20 cellular contexts compared by ENCODE assay signal in the genomic region with DNA sequence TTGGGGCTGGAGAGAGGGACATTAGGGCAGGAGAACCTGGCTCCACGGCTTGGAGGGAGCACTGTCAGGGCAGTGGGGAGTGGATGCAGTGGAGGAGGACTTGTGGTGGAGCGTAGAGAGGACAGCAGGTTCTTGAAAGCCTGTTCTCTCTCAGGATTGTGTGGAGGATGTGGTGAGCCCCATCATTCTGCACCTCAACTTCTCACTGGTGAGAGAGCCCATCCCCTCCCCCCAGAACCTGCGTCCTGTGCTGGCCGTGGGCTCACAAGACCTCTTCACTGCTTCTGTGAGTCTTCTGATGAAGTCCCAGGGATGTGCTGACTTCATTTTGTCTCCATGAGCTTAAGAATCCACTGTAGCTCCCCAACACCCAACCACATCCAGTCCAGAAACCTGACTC. TPM values are rescaled to one million over a fixed set of nuclear protein-coding genes. Genes with fewer than 3 reads are reported as not detected.
DNase-seq lines count a peak whose midpoint lies in the region; ATAC-seq lines count a peak whose summit lies in the region.
"Had no signal": no experiment of that assay in that cellular context is flagged by ENCODE, and none has a peak within 500 bp of the region (broad histone marks: within the 10 kb centered on the region; RNA-seq: fewer than 3 reads in every experiment).

No MANE protein-coding gene starts in this region.

- DNase-seq in activated T-cell treated with anti-CD3 and anti-CD28 coated beads, Interleukin-2, amount 50 U/mL, for 72 hours = no peak
- DNase-seq in activated T-cell treated with anti-CD3 and anti-CD28 coated beads, Interleukin-2, amount 50 U/mL, for 1 hour = no peak
- DNase-seq in activated T-helper 1 cell treated with anti-CD3 and anti-CD28 coated beads, Interleukin-12 subunit alpha, Interleukin-12 subunit beta, Interleukin-2, Interleukin-4 antibody, amounts not matched to agents 30 ng/mL and 10 ng/mL and 1 ng/mL, durations not matched to agents 14 hours and 24 hours and 36 hours (ENCODE audit: low spot score) = no peak
- no peak for DNase-seq in naive thymus-derived CD4-positive, alpha-beta T cell
- DNase-seq in SKM-1 treated with dmso at 0.1 percent for 144 hours (lab: John Stamatoyannopoulos, UW; ENCODE audit: unreplicated experiment) (no peak), HuH-7 (ENCODE audit: low spot score) (no peak)
- DNase-seq: DMS53, GDM1, Kasumi-1, NCI-H1694, NCI-H2081, NCI-H2171, NCI-H345, NCI-H524, NCI-H82, OCI-M1, SJCRH30 had no signal

- H3K27me3 Mint-ChIP-seq in activated T-cell treated with anti-CD3 and anti-CD28 coated beads, Interleukin-2, amount 50 U/mL, for 72 hours (ENCODE audit: low read depth) = peaks cover 37% of the 10 kb centered on the region
- H3K27me3 Mint-ChIP-seq in activated T-helper 1 cell treated with anti-CD3 and anti-CD28 coated beads, Interleukin-12 subunit alpha, Interleukin-12 subunit beta, Interleukin-2, Interleukin-4 antibody, amounts not matched to agents 30 ng/mL and 10 ng/mL and 1 ng/mL, durations not matched to agents 14 hours and 24 hours and 36 hours (ENCODE audit: insufficient read depth) = peaks cover 12% of the 10 kb centered on the region
- peaks cover 0 to 21% (median 0%) of the 10 kb centered on the region in 5 donors for H3K27me3 Mint-ChIP-seq in naive thymus-derived CD4-positive, alpha-beta T cell

- H3K4me3 ChIP-seq in naive thymus-derived CD4-positive, alpha-beta T cell (ENCODE audit: low read length) = no peak overlapping the region
- H3K4me3 ChIP-seq: SJCRH30 had no signal

- peaks cover 0 to 29% of the 10 kb centered on the region in 2 donors for H3K4me1 ChIP-seq in naive thymus-derived CD4-positive, alpha-beta T cell (ENCODE audit: control insufficient read depth in 2 of 2, insufficient read depth in 2 of 2, low read length in 2 of 2)
- H3K4me1 ChIP-seq: SJCRH30 had no signal

- intact Hi-C loops in activated T-helper 1 cell treated with anti-CD3 and anti-CD28 coated beads, Interleukin-12 subunit alpha, Interleukin-12 subunit beta, Interleukin-2, Interleukin-4 antibody, amounts not matched to agents 30 ng/mL and 10 ng/mL and 1 ng/mL, durations not matched to agents 14 hours and 24 hours and 36 hours (cut with micrococcal nuclease) = no loop called here
- intact Hi-C loops in naive thymus-derived CD4-positive, alpha-beta T cell (cut with micrococcal nuclease) = no loop called here

- no peak overlapping the region for H3K27ac Mint-ChIP-seq in activated T-cell treated with anti-CD3 and anti-CD28 coated beads, Interleukin-2, amount 50 U/mL, for 72 hours
- H3K27ac Mint-ChIP-seq in activated T-helper 1 cell treated with anti-CD3 and anti-CD28 coated beads, Interleukin-12 subunit alpha, Interleukin-12 subunit beta, Interleukin-2, Interleukin-4 antibody, amounts not matched to agents 30 ng/mL and 10 ng/mL and 1 ng/mL, durations not matched to agents 14 hours and 24 hours and 36 hours = peak overlapping the region; percentile 35
- peak overlapping the region in 1 of 9 donors; percentile 31 for H3K27ac Mint-ChIP-seq in naive thymus-derived CD4-positive, alpha-beta T cell

- H3K9me3 Mint-ChIP-seq in activated T-cell treated with anti-CD3 and anti-CD28 coated beads, Interleukin-2, amount 50 U/mL, for 72 hours = no peaks in the 10 kb centered on the region
- H3K9me3 Mint-ChIP-seq in activated T-helper 1 cell treated with anti-CD3 and anti-CD28 coated beads, Interleukin-12 subunit alpha, Interleukin-12 subunit beta, Interleukin-2, Interleukin-4 antibody, amounts not matched to agents 30 ng/mL and 10 ng/mL and 1 ng/mL, durations not matched to agents 14 hours and 24 hours and 36 hours = no peaks in the 10 kb centered on the region
- peaks cover 0 to 5% (median 2%) of the 10 kb centered on the region in 11 donors for H3K9me3 Mint-ChIP-seq in naive thymus-derived CD4-positive, alpha-beta T cell

- peaks cover 4% of the 10 kb centered on the region for H3K4me1 Mint-ChIP-seq in activated T-cell treated with anti-CD3 and anti-CD28 coated beads, Interleukin-2, amount 50 U/mL, for 72 hours (ENCODE audit: low read depth)
- H3K4me1 Mint-ChIP-seq in activated T-helper 1 cell treated with anti-CD3 and anti-CD28 coated beads, Interleukin-12 subunit alpha, Interleukin-12 subunit beta, Interleukin-2, Interleukin-4 antibody, amounts not matched to agents 30 ng/mL and 10 ng/mL and 1 ng/mL, durations not matched to agents 14 hours and 24 hours and 36 hours (ENCODE audit: low read depth) = peaks cover 45% of the 10 kb centered on the region
- peaks cover 0 to 29% (median 6%) of the 10 kb centered on the region in 7 donors for H3K4me1 Mint-ChIP-seq in naive thymus-derived CD4-positive, alpha-beta T cell

- peak; percentile 31 to 63 for ATAC-seq in activated T-cell treated with anti-CD3 and anti-CD28 coated beads, Interleukin-2, amount 50 U/mL, for 72 hours (replicated peaks in 1 of 2)
- ATAC-seq in naive thymus-derived CD4-positive, alpha-beta T cell = peak; percentile 42
- ATAC-seq in GM19023 (IDR thresholded peaks at IDR 0.05; ENCODE audit: unreplicated experiment) = no peak

- H3K9me3 ChIP-seq in naive thymus-derived CD4-positive, alpha-beta T cell (ENCODE audit: control insufficient read depth in 2 of 3, low read length in 3 of 3) = no peaks in the 10 kb centered on the region
- H3K9me3 ChIP-seq: SJCRH30 had no signal

- H3K4me3 Mint-ChIP-seq in activated T-cell treated with anti-CD3 and anti-CD28 coated beads, Interleukin-2, amount 50 U/mL, for 72 hours = no peak overlapping the region
- H3K4me3 Mint-ChIP-seq in activated T-helper 1 cell treated with anti-CD3 and anti-CD28 coated beads, Interleukin-12 subunit alpha, Interleukin-12 subunit beta, Interleukin-2, Interleukin-4 antibody, amounts not matched to agents 30 ng/mL and 10 ng/mL and 1 ng/mL, durations not matched to agents 14 hours and 24 hours and 36 hours = no peak overlapping the region
- H3K4me3 Mint-ChIP-seq in naive thymus-derived CD4-positive, alpha-beta T cell = no peak overlapping the region

- POLR2A ChIA-PET in naive thymus-derived CD4-positive, alpha-beta T cell (lab: Charles Lee) = no interaction called here

- H3K36me3 Mint-ChIP-seq in activated T-cell treated with anti-CD3 and anti-CD28 coated beads, Interleukin-2, amount 50 U/mL, for 72 hours (ENCODE audit: insufficient read depth in 2 of 2) = peaks cover 0 to 2% of the 10 kb centered on the region in 2 donors
- no peaks in the 10 kb centered on the region for H3K36me3 Mint-ChIP-seq in activated T-helper 1 cell treated with anti-CD3 and anti-CD28 coated beads, Interleukin-12 subunit alpha, Interleukin-12 subunit beta, Interleukin-2, Interleukin-4 antibody, amounts not matched to agents 30 ng/mL and 10 ng/mL and 1 ng/mL, durations not matched to agents 14 hours and 24 hours and 36 hours (ENCODE audit: low read depth)
- H3K36me3 Mint-ChIP-seq in naive thymus-derived CD4-positive, alpha-beta T cell = peaks cover 0 to 6% (median 0%) of the 10 kb centered on the region in 5 donors

- H3K27me3 ChIP-seq in naive thymus-derived CD4-positive, alpha-beta T cell (ENCODE audit: control insufficient read depth in 2 of 2, insufficient read depth in 2 of 2, low read length in 2 of 2) = no peaks in the 10 kb centered on the region

- no peaks in the 10 kb centered on the region for H3K36me3 ChIP-seq in naive thymus-derived CD4-positive, alpha-beta T cell (ENCODE audit: control insufficient read depth in 2 of 3, insufficient read depth in 3 of 3, low read length in 3 of 3)
- H3K36me3 ChIP-seq: SJCRH30 had no signal

- CTCF ChIA-PET in naive thymus-derived CD4-positive, alpha-beta T cell (lab: Charles Lee) = no interaction called here

- H3K27ac ChIP-seq in naive thymus-derived CD4-positive, alpha-beta T cell (ENCODE audit: low read depth, low read length) = no peak overlapping the region
- H3K27ac ChIP-seq: C4-2B, SJCRH30 had no signal

RNA-seq across cellular contexts. Expression of gene COX6A2, which starts 13.5 kb away (rescaled TPM):
- total RNA-seq in activated T-cell treated with anti-CD3 and anti-CD28 coated beads, Interleukin-2, amount 50 U/mL, for 72 hours = not detected
- total RNA-seq in activated T-helper 1 cell treated with anti-CD3 and anti-CD28 coated beads, Interleukin-12 subunit alpha, Interleukin-12 subunit beta, Interleukin-2, Interleukin-4 antibody, amounts not matched to agents 30 ng/mL and 10 ng/mL and 1 ng/mL, durations not matched to agents 14 hours and 24 hours and 36 hours = not detected in 2 replicates
- total RNA-seq in naive thymus-derived CD4-positive, alpha-beta T cell = not detected
- polyA plus RNA-seq in naive thymus-derived CD4-positive, alpha-beta T cell = not detected
- total RNA-seq: MCF 10A, SJCRH30 had no signal

RNA-seq across cellular contexts. Expression of gene ITGAD, which starts 21.6 kb away (rescaled TPM):
- total RNA-seq in activated T-cell treated with anti-CD3 and anti-CD28 coated beads, Interleukin-2, amount 50 U/mL, for 72 hours = under 1 TPM; 0.05 to 0.14 TPM
- total RNA-seq in activated T-helper 1 cell treated with anti-CD3 and anti-CD28 coated beads, Interleukin-12 subunit alpha, Interleukin-12 subunit beta, Interleukin-2, Interleukin-4 antibody, amounts not matched to agents 30 ng/mL and 10 ng/mL and 1 ng/mL, durations not matched to agents 14 hours and 24 hours and 36 hours = not detected in 2 replicates
- 1 to 10 TPM in 1 of 5 experiments, under 1 TPM in 1, not detected in 3; 0.24 to 1.3 TPM for total RNA-seq in naive thymus-derived CD4-positive, alpha-beta T cell
- not detected for polyA plus RNA-seq in naive thymus-derived CD4-positive, alpha-beta T cell
- total RNA-seq: MCF 10A, SJCRH30 had no signal

RNA-seq across cellular contexts. Expression of gene ZNF843, which starts 27.9 kb away (rescaled TPM):
- total RNA-seq in activated T-cell treated with anti-CD3 and anti-CD28 coated beads, Interleukin-2, amount 50 U/mL, for 72 hours = under 1 TPM; 0.38 to 0.53 TPM
- 0.21 and 0.22 TPM in 2 replicates for total RNA-seq in activated T-helper 1 cell treated with anti-CD3 and anti-CD28 coated beads, Interleukin-12 subunit alpha, Interleukin-12 subunit beta, Interleukin-2, Interleukin-4 antibody, amounts not matched to agents 30 ng/mL and 10 ng/mL and 1 ng/mL, durations not matched to agents 14 hours and 24 hours and 36 hours
- under 1 TPM; 0.11 to 0.54 (median 0.32) TPM for total RNA-seq in naive thymus-derived CD4-positive, alpha-beta T cell
- polyA plus RNA-seq in naive thymus-derived CD4-positive, alpha-beta T cell = under 1 TPM; 0.12 to 0.33 TPM

RNA-seq across cellular contexts. Expression of gene ARMC5, which starts 44.6 kb away (rescaled TPM):
- 10 to 100 TPM; 11.2 to 12.2 TPM for total RNA-seq in activated T-cell treated with anti-CD3 and anti-CD28 coated beads, Interleukin-2, amount 50 U/mL, for 72 hours
- 11.2 and 12.7 TPM in 2 replicates for total RNA-seq in activated T-helper 1 cell treated with anti-CD3 and anti-CD28 coated beads, Interleukin-12 subunit alpha, Interleukin-12 subunit beta, Interleukin-2, Interleukin-4 antibody, amounts not matched to agents 30 ng/mL and 10 ng/mL and 1 ng/mL, durations not matched to agents 14 hours and 24 hours and 36 hours
- 10 to 100 TPM in 3 of 5 experiments, 1 to 10 TPM in 2; 8.5 to 14.4 (median 11.5) TPM for total RNA-seq in naive thymus-derived CD4-positive, alpha-beta T cell
- 10 to 100 TPM in 1 of 2 donors, 1 to 10 TPM in 1; 6.2 to 12.1 TPM for polyA plus RNA-seq in naive thymus-derived CD4-positive, alpha-beta T cell

RNA-seq across cellular contexts. Expression of gene TGFB1I1, which starts 57.2 kb away (rescaled TPM):
- total RNA-seq in activated T-cell treated with anti-CD3 and anti-CD28 coated beads, Interleukin-2, amount 50 U/mL, for 72 hours = 1 to 10 TPM; 1.3 to 4.4 TPM
- total RNA-seq in activated T-helper 1 cell treated with anti-CD3 and anti-CD28 coated beads, Interleukin-12 subunit alpha, Interleukin-12 subunit beta, Interleukin-2, Interleukin-4 antibody, amounts not matched to agents 30 ng/mL and 10 ng/mL and 1 ng/mL, durations not matched to agents 14 hours and 24 hours and 36 hours = 0.78 and 1.2 TPM in 2 replicates
- 1 to 10 TPM in 1 of 5 experiments, under 1 TPM in 4; 0.29 to 1.5 (median 0.57) TPM for total RNA-seq in naive thymus-derived CD4-positive, alpha-beta T cell
- under 1 TPM; 0.32 to 0.44 TPM for polyA plus RNA-seq in naive thymus-derived CD4-positive, alpha-beta T cell
